Comparison of ENCODE assay signal across 8 cellular contexts in genomic region chr20:16821211-16822089, GRCh38.
DNase-seq lines count a peak whose midpoint lies in the region; ATAC-seq and TF ChIP-seq lines count a peak whose summit lies in the region.

No MANE protein-coding gene starts in this region.

- H3K9me3 ChIP-seq in osteoblast (ENCODE audit: low read depth, low read length): no peaks in the 10 kb centered on the region

- H3K4me3 ChIP-seq in LNCaP clone FGC (ENCODE audit: low read depth, low read length) (no peak overlapping the region), epithelial cell of esophagus (ENCODE audit: low read length) (no peak overlapping the region), osteoblast (ENCODE audit: insufficient read depth, low read length) (no peak overlapping the region)

- no peaks in the 10 kb centered on the region for H3K36me3 ChIP-seq in osteoblast (ENCODE audit: insufficient read depth, low read length)

- ATAC-seq in GM21381 (IDR thresholded peaks at IDR 0.05; ENCODE audit: unreplicated experiment) (peak; percentile 77), HG02885 (IDR thresholded peaks at IDR 0.05; ENCODE audit: poor library complexity, unreplicated experiment) (no peak)

- TF ChIP-seq CTCF in LNCaP clone FGC (IDR thresholded peaks at IDR 0.05; ENCODE audit: control insufficient read depth, extremely low read depth, insufficient read depth) (peak; percentile 95), epithelial cell of esophagus (IDR thresholded peaks at IDR 0.05; ENCODE audit: insufficient read depth, low read depth, low read length, missing control alignments) (peak; percentile 98), osteoblast (IDR thresholded peaks at IDR 0.05; ENCODE audit: extremely low read depth, low read depth, low read length) (peak; percentile 92)

- no peak overlapping the region for H2AFZ ChIP-seq in osteoblast (ENCODE audit: low read length)

- peak; percentile 48 for DNase-seq in EL
- no peak for DNase-seq in LNCaP clone FGC (ENCODE audit: low read depth)
- DNase-seq in SK-N-DZ (ENCODE audit: low spot score): peak; percentile 55
- DNase-seq in epithelial cell of esophagus (ENCODE audit: low read depth): peak; percentile 57
- DNase-seq in osteoblast (ENCODE audit: insufficient read length, low spot score, missing footprints): no peak
- DNase-seq in middle frontal gyrus (ENCODE audit: extremely low spot score, low spot score): no peak

- no peaks in the 10 kb centered on the region for H3K4me1 ChIP-seq in osteoblast (ENCODE audit: insufficient read depth, low read length)

- no peaks in the 10 kb centered on the region for H4K20me1 ChIP-seq in osteoblast (ENCODE audit: insufficient read depth, low read length)

- H3K27ac ChIP-seq in osteoblast (ENCODE audit: low read depth, low read length): no peak overlapping the region

- no peaks in the 10 kb centered on the region for H3K79me2 ChIP-seq in osteoblast (ENCODE audit: insufficient read depth, low read length)

- no peaks in the 10 kb centered on the region for H3K27me3 ChIP-seq in osteoblast (ENCODE audit: insufficient read depth, low read length)

- no peak overlapping the region for H3K4me2 ChIP-seq in osteoblast (ENCODE audit: insufficient read depth, low read length)

Comparison
In these comparisons a context has a peak if more than half of its experiments do, and no peak if none do; other contexts are left out.
1. DNase-seq: peak in EL (single experiment), SK-N-DZ (single experiment) and epithelial cell of esophagus (single experiment); none in LNCaP clone FGC (single experiment), osteoblast (single experiment) and middle frontal gyrus (single experiment).
2. Peak in every context shown above with its lines, with median percentiles within 50 percentile points of each other: CTCF ChIP-seq.